ENCODE assay signal across 8 cellular contexts in the genomic region with DNA sequence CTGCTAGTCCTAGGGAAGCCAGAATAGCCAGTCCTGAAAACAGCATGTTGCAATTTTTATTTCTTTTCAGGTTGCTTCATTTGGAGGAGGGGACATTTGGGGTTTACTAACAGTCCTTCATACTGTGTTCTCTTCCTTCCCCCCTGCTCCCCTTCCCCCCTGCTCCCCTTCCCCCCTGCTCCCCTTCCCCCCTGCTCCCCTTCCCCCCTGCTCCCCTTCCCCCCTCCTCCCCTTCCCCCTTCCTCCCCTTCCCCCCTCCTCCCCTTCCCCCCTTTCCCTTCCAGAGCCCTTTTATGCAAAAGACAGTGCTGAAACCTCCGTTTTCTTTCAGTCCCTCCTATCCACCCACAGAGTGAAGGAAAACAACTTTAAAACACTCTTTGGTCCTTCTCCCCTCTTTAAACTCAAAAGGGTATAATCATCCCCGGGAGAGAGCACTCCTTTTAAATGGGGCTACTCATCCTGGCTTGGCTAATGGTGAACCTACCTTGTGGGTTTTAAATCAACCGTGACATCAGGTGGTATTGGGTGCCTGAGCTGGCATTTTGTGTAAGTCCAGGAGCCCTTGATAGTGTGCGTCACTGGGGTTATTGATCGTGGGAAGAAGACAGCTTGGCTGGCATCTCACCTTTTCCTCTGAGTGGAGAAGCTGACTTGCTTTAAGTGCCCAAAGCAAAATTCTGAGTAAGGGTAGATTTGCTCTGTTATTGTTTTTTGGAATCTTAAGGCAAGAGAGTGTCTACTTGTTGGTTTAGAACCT. TPM values are rescaled to one million over a fixed set of nuclear protein-coding genes. Genes with fewer than 3 reads are reported as not detected.
DNase-seq lines count a peak whose midpoint lies in the region; ATAC-seq and TF ChIP-seq lines count a peak whose summit lies in the region.

No MANE protein-coding gene starts in this region.

- TF ChIP-seq CTCF in GM13977 (IDR thresholded peaks at IDR 0.05; ENCODE audit: extremely low read depth, insufficient read depth, missing control alignments) = no peak

- DNase-seq in NCI-H82 (lab: John Stamatoyannopoulos, UW) (peak; percentile 23), NCI-H82 treated with DMSO at 0.1 percent for 48 hours (lab: John Stamatoyannopoulos, UW; ENCODE audit: unreplicated experiment) (no peak), SKM-1 treated with dmso at 0.1 percent for 144 hours (lab: John Stamatoyannopoulos, UW; ENCODE audit: unreplicated experiment) (peak; percentile 74), substantia nigra (lab: John Stamatoyannopoulos, UW) (peak in 1 of 49 donors; percentile 7), GM13977 (ENCODE audit: low spot score) (no peak)
- DNase-seq in central memory CD4-positive, alpha-beta T cell = peak; percentile 53

- no peak for ATAC-seq in GM18907 (IDR thresholded peaks at IDR 0.05; ENCODE audit: unreplicated experiment)

- H3K4me1 ChIP-seq in mononuclear cell (ENCODE audit: insufficient read depth, low read length) = peaks cover 55% of the 10 kb centered on the region

- in situ Hi-C loops in GM13977 (cut with MboI; ENCODE audit: low pct_unique_long_range_greater_than_20kb, low sequenced_read_pairs, unreplicated experiment) = no loop called here

- peak overlapping the region; percentile 85 for H3K4me3 ChIP-seq in mononuclear cell (ENCODE audit: low read length)

- no peaks in the 10 kb centered on the region for H3K9me3 ChIP-seq in mononuclear cell (ENCODE audit: low read depth, low read length)

- H3K27me3 ChIP-seq in mononuclear cell (ENCODE audit: insufficient read depth, low read length) = no peaks in the 10 kb centered on the region

- H3K27ac ChIP-seq in substantia nigra (ENCODE audit: low read depth, low read length, poor library complexity, severe bottlenecking) = peak overlapping the region; percentile 71

RNA-seq across cellular contexts. Expression of a gene that starts 2.6 kb away (rescaled TPM):
- total RNA-seq in mononuclear cell = 45.3 TPM

Comparison
In these comparisons a context has a peak if more than half of its experiments do, and no peak if none do; other contexts are left out.
1. DNase-seq: peak in NCI-H82 (single experiment), SKM-1 treated with dmso at 0.1 percent for 144 hours (single experiment) and central memory CD4-positive, alpha-beta T cell (single experiment); none in NCI-H82 treated with DMSO at 0.1 percent for 48 hours (single experiment) and GM13977 (single experiment).